Comparison of ENCODE assay signal across 8 cellular contexts in genomic region chr19:9431475-9431874, GRCh38. TPM values are rescaled to one million over a fixed set of nuclear protein-coding genes. Genes with fewer than 3 reads are reported as not detected.
A peak's percentile ranks its signal among the peaks of the same experiment; 100 is the strongest.
DNase-seq lines count a peak whose midpoint lies in the region; ATAC-seq and TF ChIP-seq lines count a peak whose summit lies in the region.

No MANE protein-coding gene starts in this region.

- no peak overlapping the region for H3K4me2 ChIP-seq in trophoblast cell (ENCODE audit: low read length)

- H2AFZ ChIP-seq in trophoblast cell (ENCODE audit: insufficient read depth, low read length, poor library complexity): no peak overlapping the region

- no CpG with 5 or more reads among the region's 7 CpGs for WGBS in trophoblast cell (ENCODE audit: extremely low coverage, insufficient coverage, insufficient read length)
- 86 to 89% methylated on average over 5 to 7 of the region's 7 CpGs for WGBS in esophagus squamous epithelium, 2 donors
- 90% methylated on average over 5 of the region's 7 CpGs for WGBS in suprapubic skin

- intact Hi-C loops in left ventricle myocardium inferior (cut with micrococcal nuclease) (no loop called here), cardiac septum (cut with DNase I) (loop anchor here (10.0 kb wide), 1 partner anchor 363 kb away; no protein-coding TSS in a partner anchor), dorsolateral prefrontal cortex (cut with DNase I) (loop anchor here (10.0 kb wide), 2 partner anchors 153 to 287 kb away; partner anchors contain the start of genes ZNF121 (in 1 of the 2) and ZNF317 (in 1 of the 2)), esophagus squamous epithelium (cut with DNase I) (no loop called here)

- no peak overlapping the region for H4K8ac ChIP-seq in trophoblast cell (ENCODE audit: low read depth, low read length)

- H2AK5ac ChIP-seq in trophoblast cell (ENCODE audit: low read length): no peak overlapping the region

- no peak overlapping the region for H3K9ac ChIP-seq in trophoblast cell (ENCODE audit: low read length)

- ATAC-seq in RWPE2 (ENCODE audit: low read depth) (no peak), HG02798 (IDR thresholded peaks at IDR 0.05; ENCODE audit: poor library complexity, unreplicated experiment) (no peak)

- peak; percentile 63 for TF ChIP-seq CTCF in left ventricle myocardium inferior (IDR thresholded peaks at IDR 0.05; ENCODE audit: borderline replicate concordance)
- TF ChIP-seq CTCF in RWPE2 (IDR thresholded peaks at IDR 0.05; ENCODE audit: poor library complexity, severe bottlenecking): peak; percentile 21
- TF ChIP-seq CTCF in dorsolateral prefrontal cortex (IDR thresholded peaks at IDR 0.05 in 54 of 56, conservative IDR thresholded peaks at IDR 0.05 in 2 of 56; ENCODE audit: low read depth in 1 of 56, partially characterized antibody in 56 of 56): peak in 38 of 56 donors; percentile 10 to 58 (median 33)
- TF ChIP-seq CTCF in esophagus squamous epithelium (IDR thresholded peaks at IDR 0.05): peak in 3 of 6 experiments; percentile 8 to 44 (median 19)
- no peak for TF ChIP-seq CTCF in suprapubic skin (IDR thresholded peaks at IDR 0.05)

- no peaks in the 10 kb centered on the region for H3K9me3 ChIP-seq in left ventricle myocardium inferior (replicated peaks)
- H3K9me3 ChIP-seq in RWPE2 (ENCODE audit: severe bottlenecking): no peaks in the 10 kb centered on the region
- no peaks in the 10 kb centered on the region for H3K9me3 ChIP-seq in trophoblast cell (ENCODE audit: insufficient read depth, low read depth, low read length)
- peaks cover 0 to 27% (median 0%) of the 10 kb centered on the region in 3 donors for H3K9me3 ChIP-seq in esophagus squamous epithelium
- H3K9me3 ChIP-seq in suprapubic skin: no peaks in the 10 kb centered on the region

- no peak overlapping the region for H2BK5ac ChIP-seq in trophoblast cell (ENCODE audit: low read depth, low read length, poor library complexity)

- H3K4me1 ChIP-seq in left ventricle myocardium inferior: peaks cover 41% of the 10 kb centered on the region
- H3K4me1 ChIP-seq in RWPE2 (ENCODE audit: insufficient read depth, poor library complexity, severe bottlenecking): peaks cover 6% of the 10 kb centered on the region
- peaks cover 3 to 6% of the 10 kb centered on the region in 2 experiments for H3K4me1 ChIP-seq in trophoblast cell (ENCODE audit: control insufficient read depth in 1 of 2, insufficient read depth in 2 of 2, low read length in 2 of 2)
- peaks cover 9 to 24% (median 14%) of the 10 kb centered on the region in 3 donors for H3K4me1 ChIP-seq in esophagus squamous epithelium
- peaks cover 22% of the 10 kb centered on the region for H3K4me1 ChIP-seq in suprapubic skin

- TF ChIP-seq POLR2A in esophagus squamous epithelium (IDR thresholded peaks at IDR 0.05): no peak
- TF ChIP-seq POLR2A in suprapubic skin (IDR thresholded peaks at IDR 0.05): no peak

- H3K27me3 ChIP-seq in left ventricle myocardium inferior (ENCODE audit: low read depth) (no peaks in the 10 kb centered on the region), RWPE2 (ENCODE audit: insufficient read depth, poor library complexity, severe bottlenecking) (no peaks in the 10 kb centered on the region), dorsolateral prefrontal cortex (no peaks in the 10 kb centered on the region), trophoblast cell (ENCODE audit: insufficient read depth, low read length) (no peaks in the 10 kb centered on the region), esophagus squamous epithelium (no peaks in the 10 kb centered on the region), suprapubic skin (no peaks in the 10 kb centered on the region)

- H3K23ac ChIP-seq in trophoblast cell (ENCODE audit: low read length): no peak overlapping the region

- TF ChIP-seq EP300 in suprapubic skin (IDR thresholded peaks at IDR 0.05): no peak

- H4K12ac ChIP-seq in trophoblast cell (ENCODE audit: low read depth, low read length): no peak overlapping the region

- no peak overlapping the region for H3K4me3 ChIP-seq in left ventricle myocardium inferior
- H3K4me3 ChIP-seq in RWPE2 (ENCODE audit: severe bottlenecking): no peak overlapping the region
- no peak overlapping the region for H3K4me3 ChIP-seq in dorsolateral prefrontal cortex
- no peak overlapping the region for H3K4me3 ChIP-seq in trophoblast cell (ENCODE audit: low read depth, low read length)
- H3K4me3 ChIP-seq in esophagus squamous epithelium: no peak overlapping the region
- no peak overlapping the region for H3K4me3 ChIP-seq in suprapubic skin

- H3K79me2 ChIP-seq in trophoblast cell (ENCODE audit: control insufficient read depth, insufficient read depth, low read length, poor library complexity): no peaks in the 10 kb centered on the region

- H3K4ac ChIP-seq in trophoblast cell (ENCODE audit: low read depth, low read length): no peak overlapping the region

- peaks cover 6% of the 10 kb centered on the region for H3K79me1 ChIP-seq in trophoblast cell (ENCODE audit: low read length)

- DNase-seq in left ventricle myocardium inferior (peak; percentile 35), cardiac septum (ENCODE audit: low spot score) (no peak), RWPE2 (ENCODE audit: low spot score) (no peak), dorsolateral prefrontal cortex (peak in 1 of 10 donors; percentile 35), trophoblast cell (peak; percentile 27 to 39), esophagus squamous epithelium (lab: John Stamatoyannopoulos, UW) (no peak), suprapubic skin (ENCODE audit: low spot score in 2 of 2) (no peak)

- H3K14ac ChIP-seq in trophoblast cell (ENCODE audit: low read length): no peak overlapping the region

- H3K36me3 ChIP-seq in left ventricle myocardium inferior (peaks cover 67% of the 10 kb centered on the region), RWPE2 (ENCODE audit: low read depth) (peaks cover 27% of the 10 kb centered on the region), trophoblast cell (ENCODE audit: control insufficient read depth in 1 of 2, insufficient read depth in 2 of 2, low read length in 2 of 2) (peaks cover 0 to 19% of the 10 kb centered on the region in 2 experiments), esophagus squamous epithelium (peaks cover 0 to 76% (median 5%) of the 10 kb centered on the region in 3 donors), suprapubic skin (peaks cover 67% of the 10 kb centered on the region)

- H4K91ac ChIP-seq in trophoblast cell (ENCODE audit: low read depth, low read length): no peak overlapping the region

- no peak overlapping the region for H3K18ac ChIP-seq in trophoblast cell (ENCODE audit: low read length)

- no peak overlapping the region for H2BK120ac ChIP-seq in trophoblast cell (ENCODE audit: insufficient read depth, low read length, poor library complexity)

- no peak overlapping the region for H2BK12ac ChIP-seq in trophoblast cell (ENCODE audit: low read length)

- H3K27ac ChIP-seq in left ventricle myocardium inferior (replicated peaks): no peak overlapping the region
- no peak overlapping the region for H3K27ac ChIP-seq in RWPE2 (ENCODE audit: poor library complexity, severe bottlenecking)
- no peak overlapping the region for H3K27ac ChIP-seq in dorsolateral prefrontal cortex
- no peak overlapping the region for H3K27ac ChIP-seq in trophoblast cell (ENCODE audit: low read depth, low read length)
- no peak overlapping the region for H3K27ac ChIP-seq in esophagus squamous epithelium
- no peak overlapping the region for H3K27ac ChIP-seq in suprapubic skin

RNA-seq across cellular contexts. Expression of gene ZNF266, which starts 3.9 kb away (rescaled TPM):
- 8.8 TPM for total RNA-seq in left ventricle myocardium inferior
- total RNA-seq in cardiac septum: 7.3 TPM
- total RNA-seq in dorsolateral prefrontal cortex: 10 to 100 TPM; 10.7 to 38.2 (median 18.7) TPM
- polyA plus RNA-seq in trophoblast cell (2013): 15.5 and 15.9 TPM in 2 replicates
- 10 to 100 TPM in 3 of 4 donors, 1 to 10 TPM in 1; 7.2 to 27.3 (median 10.7) TPM for total RNA-seq in esophagus squamous epithelium
- total RNA-seq in suprapubic skin: 100 to 1,000 TPM in 1 of 4 donors, 10 to 100 TPM in 3; 16.5 to 101 (median 19.1) TPM

Comparison
In these comparisons a context has a peak if more than half of its experiments do, and no peak if none do; other contexts are left out.
1. DNase-seq: peak in left ventricle myocardium inferior (single experiment) and trophoblast cell (2 of 2); none in cardiac septum (single experiment), RWPE2 (single experiment), esophagus squamous epithelium (single experiment) and suprapubic skin (0 of 2).
2. intact Hi-C loops: an anchor here in cardiac septum (10.0 kb wide) and dorsolateral prefrontal cortex (10.0 kb wide); none called in left ventricle myocardium inferior and esophagus squamous epithelium.
3. CTCF ChIP-seq: peak in left ventricle myocardium inferior (single experiment), RWPE2 (single experiment) and dorsolateral prefrontal cortex (38 of 56); none in suprapubic skin (0 of 2).